1 cellular context compared by ENCODE assay signal in genomic region chr10:67401711-67402110, GRCh38.
TF ChIP-seq lines count a peak whose summit lies in the region.

No MANE protein-coding gene starts in this region.

TF ChIP-seq in H1, 55 proteins besides CTCF, POLR2A, EP300 and RAD21 (continued from another document):
- TF ChIP-seq CHD7 (IDR thresholded peaks at IDR 0.05; ENCODE audit: insufficient replicate concordance, low read length) = peak; percentile 73
- no peak for TF ChIP-seq FOSL1 (IDR thresholded peaks at IDR 0.05; ENCODE audit: insufficient read depth, low read depth, low read length)
- peak; percentile 53 for TF ChIP-seq CEBPB (IDR thresholded peaks at IDR 0.05; ENCODE audit: low read depth, low read length)
- peak; percentile 57; the same call in 1 of the 2 replicates for TF ChIP-seq POU5F1 (IDR thresholded peaks at IDR 0.05; ENCODE audit: low read depth, low read length)
